In genomic region chr11:9689721-9690120, GRCh38 we compare ENCODE assay signal across 1 cellular context.
TF ChIP-seq lines count a peak whose summit lies in the region.

No MANE protein-coding gene starts in this region.

TF ChIP-seq in WTC11, 78 proteins besides CTCF, POLR2A, EP300 and RAD21 (continued from another document):
- TF ChIP-seq ATF3 (CRISPR knock-in tag; conservative IDR thresholded peaks at IDR 0.05) (no peak), MLX (CRISPR knock-in tag; IDR thresholded peaks at IDR 0.05) (no peak), PREB (CRISPR knock-in tag; IDR thresholded peaks at IDR 0.05; ENCODE audit: borderline replicate concordance) (no peak), PRRX2 (CRISPR knock-in tag; IDR thresholded peaks at IDR 0.05) (no peak), ZNF416 (CRISPR knock-in tag; IDR thresholded peaks at IDR 0.05) (no peak), SP1 (CRISPR knock-in tag; conservative IDR thresholded peaks at IDR 0.05) (no peak)
